ENCODE assay signal across 16 cellular contexts in the genomic region with DNA sequence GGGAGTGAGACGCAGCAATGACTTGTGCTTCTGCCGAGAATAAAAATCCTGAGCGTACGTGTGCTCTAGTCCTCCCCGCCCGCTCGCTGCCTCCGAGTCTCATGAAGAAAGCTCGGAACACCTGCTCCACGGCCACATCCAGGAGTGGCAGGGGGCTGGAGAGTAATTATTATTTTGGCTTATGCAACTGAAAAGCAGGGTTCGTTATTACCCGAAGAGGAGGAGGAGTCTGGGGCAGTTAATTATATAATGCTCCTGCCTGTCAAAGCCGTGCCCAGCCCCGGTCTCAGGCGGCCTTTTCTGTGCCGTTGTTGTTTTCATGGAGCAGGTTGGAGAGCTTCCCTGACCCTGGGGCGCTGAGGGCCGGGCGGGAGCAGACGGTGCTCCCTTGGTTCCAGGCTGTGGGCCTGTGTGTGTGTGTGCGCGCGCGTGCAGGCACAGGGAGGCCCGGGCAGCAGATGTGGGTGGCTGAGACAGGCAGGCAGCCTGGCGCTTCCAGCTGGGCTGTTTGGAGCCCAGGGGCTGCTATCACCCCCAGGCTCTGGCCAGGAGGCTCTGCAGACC. TPM values are rescaled to one million over a fixed set of nuclear protein-coding genes. Genes with fewer than 3 reads are reported as not detected.
DNase-seq lines count a peak whose midpoint lies in the region; ATAC-seq and TF ChIP-seq lines count a peak whose summit lies in the region.
"Had no signal": no experiment of that assay in that cellular context is flagged by ENCODE, and none has a peak within 500 bp of the region (broad histone marks: within the 10 kb centered on the region; RNA-seq: fewer than 3 reads in every experiment).

No MANE protein-coding gene starts in this region.

- intact Hi-C loops in activated CD8-positive, alpha-beta T cell treated with anti-CD3 and anti-CD28 coated beads for 36 hours (cut with micrococcal nuclease) = no loop called here

- H3K27ac ChIP-seq in temporal lobe (ENCODE audit: low read depth, low read length) = peak overlapping the region; percentile 78

- peaks cover 10% of the 10 kb centered on the region for H3K4me1 ChIP-seq in iPS-15b (ENCODE audit: control insufficient read depth, insufficient read depth, low read length)

- H3K27me3 ChIP-seq in iPS-15b (ENCODE audit: control insufficient read depth, insufficient read depth, low read length) = peaks cover 5% of the 10 kb centered on the region

- no peaks in the 10 kb centered on the region for H3K9me3 ChIP-seq in iPS-15b (ENCODE audit: control insufficient read depth, insufficient read depth, low read length)

- DNase-seq in activated CD8-positive, alpha-beta T cell treated with anti-CD3 and anti-CD28 coated beads for 36 hours = no peak
- DNase-seq in activated CD8-positive, alpha-beta T cell treated with anti-CD3 and anti-CD28 coated beads, Interleukin-2, amount 10 ng/mL, durations not matched to agents 7 days and 5 days = no peak
- DNase-seq in WTC11 (ENCODE audit: low spot score) (no peak), H4 (ENCODE audit: low spot score) (no peak)
- DNase-seq: activated CD8-positive, alpha-beta memory T cell treated with anti-CD3 and anti-CD28 coated beads, Interleukin-2, amount 50 U/mL, for 4 hours; activated naive CD4-positive, alpha-beta T cell treated with anti-CD3 and anti-CD28 coated beads for 36 hours; DMS153; effector CD8-positive, alpha-beta T cell; KG1 had no signal

- CTCF ChIA-PET in activated CD8-positive, alpha-beta T cell treated with anti-CD3 and anti-CD28 coated beads for 36 hours (lab: Charles Lee) = interaction anchor here (1.1 kb wide), 1 partner anchor 30 kb away, joined by 3 read pairs; no protein-coding TSS in a partner anchor
- CTCF ChIA-PET in activated CD8-positive, alpha-beta T cell treated with anti-CD3 and anti-CD28 coated beads, Interleukin-2, amount 10 ng/mL, durations not matched to agents 7 days and 5 days (lab: Charles Lee) = no interaction called here
- CTCF ChIA-PET in WTC11 (lab: Charles Lee) = interaction anchor here (1.1 to 6.2 kb wide), 5 partner anchors 22 to 48 kb away, joined by 3 to 50 read pairs (median 5); no protein-coding TSS in a partner anchor

- POLR2A ChIA-PET in activated CD8-positive, alpha-beta T cell treated with anti-CD3 and anti-CD28 coated beads for 36 hours (lab: Charles Lee) = interaction anchor here (1.0 to 1.8 kb wide), 2 partner anchors 14 to 31 kb away, joined by 3 to 5 read pairs; no protein-coding TSS in a partner anchor
- POLR2A ChIA-PET in activated CD8-positive, alpha-beta T cell treated with anti-CD3 and anti-CD28 coated beads, Interleukin-2, amount 10 ng/mL, durations not matched to agents 7 days and 5 days (lab: Charles Lee) = no interaction called here
- POLR2A ChIA-PET in WTC11 (lab: Charles Lee) = no interaction called here

- no peak for ATAC-seq in activated CD8-positive, alpha-beta T cell treated with anti-CD3 and anti-CD28 coated beads for 36 hours
- ATAC-seq in activated CD8-positive, alpha-beta T cell treated with anti-CD3 and anti-CD28 coated beads, Interleukin-2, amount 10 ng/mL, durations not matched to agents 7 days and 5 days = no peak
- ATAC-seq in WTC11 (no peak), GM19463 (IDR thresholded peaks at IDR 0.05; ENCODE audit: unreplicated experiment) (no peak), HG02884 (IDR thresholded peaks at IDR 0.05; ENCODE audit: unreplicated experiment) (no peak)
- ATAC-seq: activated CD4-positive, CD25-positive, alpha-beta regulatory T cell treated with anti-CD3 and anti-CD28 coated beads, Interleukin-2, amount 50 U/mL, for 24 hours had no signal

- H3K36me3 ChIP-seq in iPS-15b (ENCODE audit: control insufficient read depth, insufficient read depth, low read length) = peaks cover 2% of the 10 kb centered on the region

- no peaks in the 10 kb centered on the region for H3K36me3 Mint-ChIP-seq in activated CD8-positive, alpha-beta T cell treated with anti-CD3 and anti-CD28 coated beads for 36 hours (ENCODE audit: low read depth)
- H3K36me3 Mint-ChIP-seq in activated CD8-positive, alpha-beta T cell treated with anti-CD3 and anti-CD28 coated beads, Interleukin-2, amount 10 ng/mL, durations not matched to agents 7 days and 5 days (ENCODE audit: low read depth) = no peaks in the 10 kb centered on the region
- peaks cover 3% of the 10 kb centered on the region; the same call in 1 of the 2 replicates for H3K36me3 Mint-ChIP-seq in WTC11

- H3K4me3 ChIP-seq in iPS-15b (ENCODE audit: low read depth, low read length) = peak overlapping the region; percentile 92

- peak overlapping the region; percentile 12 for H3K4me3 Mint-ChIP-seq in activated CD8-positive, alpha-beta T cell treated with anti-CD3 and anti-CD28 coated beads for 36 hours
- no peak overlapping the region for H3K4me3 Mint-ChIP-seq in activated CD8-positive, alpha-beta T cell treated with anti-CD3 and anti-CD28 coated beads, Interleukin-2, amount 10 ng/mL, durations not matched to agents 7 days and 5 days
- peak overlapping the region; percentile 97 for H3K4me3 Mint-ChIP-seq in WTC11
- H3K4me3 Mint-ChIP-seq: activated naive CD4-positive, alpha-beta T cell treated with anti-CD3 and anti-CD28 coated beads for 36 hours had no signal

- no peaks in the 10 kb centered on the region for H3K9me3 Mint-ChIP-seq in activated CD8-positive, alpha-beta T cell treated with anti-CD3 and anti-CD28 coated beads for 36 hours
- H3K9me3 Mint-ChIP-seq in activated CD8-positive, alpha-beta T cell treated with anti-CD3 and anti-CD28 coated beads, Interleukin-2, amount 10 ng/mL, durations not matched to agents 7 days and 5 days (ENCODE audit: insufficient read depth) = no peaks in the 10 kb centered on the region
- H3K9me3 Mint-ChIP-seq in WTC11 = no peaks in the 10 kb centered on the region
- H3K9me3 Mint-ChIP-seq: activated naive CD4-positive, alpha-beta T cell treated with anti-CD3 and anti-CD28 coated beads for 36 hours had no signal

- TF ChIP-seq CTCF in activated CD8-positive, alpha-beta T cell treated with anti-CD3 and anti-CD28 coated beads for 36 hours (IDR thresholded peaks at IDR 0.05) = no peak
- TF ChIP-seq CTCF in WTC11 (IDR thresholded peaks at IDR 0.05) = no peak

- H3K27me3 Mint-ChIP-seq in activated CD8-positive, alpha-beta T cell treated with anti-CD3 and anti-CD28 coated beads for 36 hours = peaks cover 67% of the 10 kb centered on the region
- H3K27me3 Mint-ChIP-seq in activated CD8-positive, alpha-beta T cell treated with anti-CD3 and anti-CD28 coated beads, Interleukin-2, amount 10 ng/mL, durations not matched to agents 7 days and 5 days (ENCODE audit: low read depth) = peaks cover 52% of the 10 kb centered on the region
- peaks cover 17% of the 10 kb centered on the region for H3K27me3 Mint-ChIP-seq in WTC11 (ENCODE audit: low read depth)

- H3K4me1 Mint-ChIP-seq in activated CD8-positive, alpha-beta T cell treated with anti-CD3 and anti-CD28 coated beads for 36 hours (ENCODE audit: low read depth) = peaks cover 10% of the 10 kb centered on the region
- H3K4me1 Mint-ChIP-seq in activated CD8-positive, alpha-beta T cell treated with anti-CD3 and anti-CD28 coated beads, Interleukin-2, amount 10 ng/mL, durations not matched to agents 7 days and 5 days (ENCODE audit: low read depth) = peaks cover 7% of the 10 kb centered on the region
- H3K4me1 Mint-ChIP-seq in WTC11 = peaks cover 37% of the 10 kb centered on the region

- H3K9ac ChIP-seq in iPS-15b (ENCODE audit: low read depth, low read length) = no peak overlapping the region

- no peak overlapping the region for H3K27ac Mint-ChIP-seq in activated CD8-positive, alpha-beta T cell treated with anti-CD3 and anti-CD28 coated beads for 36 hours
- no peak overlapping the region for H3K27ac Mint-ChIP-seq in activated CD8-positive, alpha-beta T cell treated with anti-CD3 and anti-CD28 coated beads, Interleukin-2, amount 10 ng/mL, durations not matched to agents 7 days and 5 days
- H3K27ac Mint-ChIP-seq in WTC11 = peak overlapping the region; percentile 48; the same call in 1 of the 2 replicates
- H3K27ac Mint-ChIP-seq: activated naive CD4-positive, alpha-beta T cell treated with anti-CD3 and anti-CD28 coated beads for 36 hours had no signal

TF ChIP-seq in WTC11, 78 proteins besides CTCF, POLR2A, EP300 and RAD21:
- 0 out of 2 replicates have a peak, but pooled peaks have one; percentile 39 for TF ChIP-seq ZNF263 (CRISPR knock-in tag; IDR thresholded peaks at IDR 0.05; ENCODE audit: low read depth)
- TF ChIP-seq, protein P1, sequence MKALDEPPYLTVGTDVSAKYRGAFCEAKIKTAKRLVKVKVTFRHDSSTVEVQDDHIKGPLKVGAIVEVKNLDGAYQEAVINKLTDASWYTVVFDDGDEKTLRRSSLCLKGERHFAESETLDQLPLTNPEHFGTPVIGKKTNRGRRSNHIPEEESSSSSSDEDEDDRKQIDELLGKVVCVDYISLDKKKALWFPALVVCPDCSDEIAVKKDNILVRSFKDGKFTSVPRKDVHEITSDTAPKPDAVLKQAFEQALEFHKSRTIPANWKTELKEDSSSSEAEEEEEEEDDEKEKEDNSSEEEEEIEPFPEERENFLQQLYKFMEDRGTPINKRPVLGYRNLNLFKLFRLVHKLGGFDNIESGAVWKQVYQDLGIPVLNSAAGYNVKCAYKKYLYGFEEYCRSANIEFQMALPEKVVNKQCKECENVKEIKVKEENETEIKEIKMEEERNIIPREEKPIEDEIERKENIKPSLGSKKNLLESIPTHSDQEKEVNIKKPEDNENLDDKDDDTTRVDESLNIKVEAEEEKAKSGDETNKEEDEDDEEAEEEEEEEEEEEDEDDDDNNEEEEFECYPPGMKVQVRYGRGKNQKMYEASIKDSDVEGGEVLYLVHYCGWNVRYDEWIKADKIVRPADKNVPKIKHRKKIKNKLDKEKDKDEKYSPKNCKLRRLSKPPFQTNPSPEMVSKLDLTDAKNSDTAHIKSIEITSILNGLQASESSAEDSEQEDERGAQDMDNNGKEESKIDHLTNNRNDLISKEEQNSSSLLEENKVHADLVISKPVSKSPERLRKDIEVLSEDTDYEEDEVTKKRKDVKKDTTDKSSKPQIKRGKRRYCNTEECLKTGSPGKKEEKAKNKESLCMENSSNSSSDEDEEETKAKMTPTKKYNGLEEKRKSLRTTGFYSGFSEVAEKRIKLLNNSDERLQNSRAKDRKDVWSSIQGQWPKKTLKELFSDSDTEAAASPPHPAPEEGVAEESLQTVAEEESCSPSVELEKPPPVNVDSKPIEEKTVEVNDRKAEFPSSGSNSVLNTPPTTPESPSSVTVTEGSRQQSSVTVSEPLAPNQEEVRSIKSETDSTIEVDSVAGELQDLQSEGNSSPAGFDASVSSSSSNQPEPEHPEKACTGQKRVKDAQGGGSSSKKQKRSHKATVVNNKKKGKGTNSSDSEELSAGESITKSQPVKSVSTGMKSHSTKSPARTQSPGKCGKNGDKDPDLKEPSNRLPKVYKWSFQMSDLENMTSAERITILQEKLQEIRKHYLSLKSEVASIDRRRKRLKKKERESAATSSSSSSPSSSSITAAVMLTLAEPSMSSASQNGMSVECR (CRISPR knock-in tag; IDR thresholded peaks at IDR 0.05; ENCODE audit: borderline replicate concordance) = no peak

RNA-seq across cellular contexts. Expression of a gene that starts 2.3 kb away (rescaled TPM):
- total RNA-seq in activated CD8-positive, alpha-beta T cell treated with anti-CD3 and anti-CD28 coated beads for 36 hours = under 1 TPM; 0.07 to 0.09 TPM
- total RNA-seq in activated CD8-positive, alpha-beta T cell treated with anti-CD3 and anti-CD28 coated beads, Interleukin-2, amount 10 ng/mL, durations not matched to agents 7 days and 5 days = not detected
- 37.9 to 41.2 TPM (median 39.0 TPM) in 3 replicates for total RNA-seq in WTC11 (2021)
- 41.8 TPM for total RNA-seq in temporal lobe
- total RNA-seq in H4 (2014; rRNA removed; shearing (Covaris generic)) = 3.3 and 4.2 TPM in 2 replicates
- total RNA-seq: lower leg skin, myocyte had no signal
